ENCODE assay signal across 8 cellular contexts in genomic region chr13:108494991-108495661, GRCh38.
DNase-seq lines count a peak whose midpoint lies in the region; ATAC-seq and TF ChIP-seq lines count a peak whose summit lies in the region.
"Had no signal": no experiment of that assay in that cellular context is flagged by ENCODE, and none has a peak within 500 bp of the region (broad histone marks: within the 10 kb centered on the region; RNA-seq: fewer than 3 reads in every experiment).

No MANE protein-coding gene starts in this region.

- intact Hi-C loops in ovary (cut with DNase I), result no loop called here

- ATAC-seq in GM23338, result peak; percentile 22

- H3K27ac Mint-ChIP-seq in GM23338 (no peak overlapping the region), endothelial cell (ENCODE audit: unreplicated experiment) (no peak overlapping the region), osteocyte (ENCODE audit: unreplicated experiment) (no peak overlapping the region)

- H3K27me3 Mint-ChIP-seq in GM23338 (ENCODE audit: insufficient read depth, low read depth, poor library complexity), result peaks cover 32% of the 10 kb centered on the region
- peaks cover 12% of the 10 kb centered on the region for H3K27me3 Mint-ChIP-seq in endothelial cell (ENCODE audit: unreplicated experiment)
- H3K27me3 Mint-ChIP-seq in osteocyte (ENCODE audit: unreplicated experiment), result peaks cover 68% of the 10 kb centered on the region

- H3K4me2 ChIP-seq in GM23338, result peak overlapping the region; percentile 97

- H3K79me2 ChIP-seq in GM23338 (replicated peaks; ENCODE audit: insufficient read depth), result no peaks in the 10 kb centered on the region

- H3K4me1 Mint-ChIP-seq in GM23338, result peaks cover 9% of the 10 kb centered on the region
- peaks cover 8% of the 10 kb centered on the region for H3K4me1 Mint-ChIP-seq in endothelial cell (ENCODE audit: unreplicated experiment)
- peaks cover 15% of the 10 kb centered on the region for H3K4me1 Mint-ChIP-seq in osteocyte (ENCODE audit: unreplicated experiment)

- TF ChIP-seq POLR2A in ovary (IDR thresholded peaks at IDR 0.05), result no peak

- H3K4me3 Mint-ChIP-seq in GM23338 (peak overlapping the region; percentile 89), endothelial cell (ENCODE audit: unreplicated experiment) (peak overlapping the region; percentile 93), osteocyte (ENCODE audit: unreplicated experiment) (peak overlapping the region; percentile 76)

- 1 to 5% (median 2%) methylated on average over 38 to 43 of the region's 43 CpGs for WGBS in ovary, 3 donors

- H3K36me3 Mint-ChIP-seq in GM23338 (ENCODE audit: low read depth), result no peaks in the 10 kb centered on the region; the same call in 2 of the 3 replicates
- H3K36me3 Mint-ChIP-seq in endothelial cell (ENCODE audit: low read depth, unreplicated experiment), result no peaks in the 10 kb centered on the region
- H3K36me3 Mint-ChIP-seq in osteocyte (ENCODE audit: unreplicated experiment), result no peaks in the 10 kb centered on the region

- H3K27me3 ChIP-seq in GM23338 (ENCODE audit: insufficient read depth) (peaks cover 60% of the 10 kb centered on the region), SJSA1 (replicated peaks) (peaks cover 80% of the 10 kb centered on the region), ovary (no peaks in the 10 kb centered on the region)

- no peaks in the 10 kb centered on the region for H3F3A ChIP-seq in GM23338 (replicated peaks; ENCODE audit: low read depth)

- H3K9me3 ChIP-seq in SJSA1 (replicated peaks) (no peaks in the 10 kb centered on the region), ovary (no peaks in the 10 kb centered on the region)

- H3K4me3 ChIP-seq in GM23338 (peak overlapping the region; percentile 85), SJSA1 (peak overlapping the region; percentile 25), ovary (no peak overlapping the region)

- H3K9me2 ChIP-seq in GM23338 (ENCODE audit: insufficient read depth), result no peaks in the 10 kb centered on the region

- TF ChIP-seq CTCF in GM23338 (conservative IDR thresholded peaks at IDR 0.05; ENCODE audit: low read depth in 2 of 2) (no peak), endothelial cell (IDR thresholded peaks at IDR 0.05; ENCODE audit: unreplicated experiment) (no peak), osteocyte (IDR thresholded peaks at IDR 0.05) (no peak), GM13976 (IDR thresholded peaks at IDR 0.05; ENCODE audit: borderline replicate concordance, control extremely low read depth, extremely low read depth, insufficient read depth, missing control alignments) (no peak), ovary (IDR thresholded peaks at IDR 0.05) (no peak)

- H4K20me1 ChIP-seq in GM23338 (replicated peaks; ENCODE audit: insufficient read depth), result 0 out of 2 replicates have a peak, but pooled peaks cover 4% of the 10 kb centered on the region

- H3K9me3 Mint-ChIP-seq in GM23338 (0 out of 3 replicates have a peak, but pooled peaks cover 3% of the 10 kb centered on the region), endothelial cell (ENCODE audit: unreplicated experiment) (no peaks in the 10 kb centered on the region), osteocyte (ENCODE audit: unreplicated experiment) (peaks cover 7% of the 10 kb centered on the region)

- H3K4me1 ChIP-seq in GM23338 (ENCODE audit: insufficient read depth) (no peaks in the 10 kb centered on the region), SJSA1 (replicated peaks) (peaks cover 7% of the 10 kb centered on the region), ovary (ENCODE audit: insufficient read depth) (no peaks in the 10 kb centered on the region)

- in situ Hi-C loops in GM13976 (cut with MboI; ENCODE audit: low sequenced_read_pairs, unreplicated experiment), result no loop called here

- H3K27ac ChIP-seq in GM23338 (ENCODE audit: low read depth) (no peak overlapping the region), SJSA1 (no peak overlapping the region), ovary (no peak overlapping the region)
- H3K27ac ChIP-seq: skin epidermis had no signal

- no peak for TF ChIP-seq EP300 in ovary (IDR thresholded peaks at IDR 0.05)

- peak; percentile 41 for DNase-seq in GM23338 (ENCODE audit: low spot score)
- peak in 1 of 2 experiments; percentile 28 for DNase-seq in SJSA1 (ENCODE audit: low read depth in 1 of 2, low spot score in 2 of 2)
- peak; percentile 8 for DNase-seq in endothelial cell (ENCODE audit: low spot score)
- no peak for DNase-seq in osteocyte (ENCODE audit: extremely low spot score, unreplicated experiment)
- no peak for DNase-seq in GM13976 (ENCODE audit: low spot score)
- no peak for DNase-seq in ovary
- no peak for DNase-seq in germinal center (ENCODE audit: low spot score)

- no peaks in the 10 kb centered on the region for H3K36me3 ChIP-seq in GM23338 (ENCODE audit: insufficient read depth)
- no peaks in the 10 kb centered on the region for H3K36me3 ChIP-seq in SJSA1
- no peaks in the 10 kb centered on the region for H3K36me3 ChIP-seq in ovary

- peak overlapping the region; percentile 99 for H2AFZ ChIP-seq in GM23338

TF ChIP-seq in GM23338, 12 proteins besides CTCF, POLR2A, EP300 and RAD21:
- TF ChIP-seq EZH2 (IDR thresholded peaks at IDR 0.05; ENCODE audit: low read depth, unreplicated experiment), result peak; percentile 83
- TF ChIP-seq REST (IDR thresholded peaks at IDR 0.05; ENCODE audit: unreplicated experiment), result no peak

Comparison
In these comparisons a context has a peak if more than half of its experiments do, and no peak if none do; other contexts are left out.
1. DNase-seq: peak in GM23338 (single experiment) and endothelial cell (single experiment); none in osteocyte (single experiment), GM13976 (single experiment), ovary (0 of 5) and germinal center (single experiment).
2. Peak in every context shown above with its lines, with median percentiles within 50 percentile points of each other: H3K4me3 Mint-ChIP-seq.